8 cellular contexts compared by ENCODE assay signal in the genomic region with DNA sequence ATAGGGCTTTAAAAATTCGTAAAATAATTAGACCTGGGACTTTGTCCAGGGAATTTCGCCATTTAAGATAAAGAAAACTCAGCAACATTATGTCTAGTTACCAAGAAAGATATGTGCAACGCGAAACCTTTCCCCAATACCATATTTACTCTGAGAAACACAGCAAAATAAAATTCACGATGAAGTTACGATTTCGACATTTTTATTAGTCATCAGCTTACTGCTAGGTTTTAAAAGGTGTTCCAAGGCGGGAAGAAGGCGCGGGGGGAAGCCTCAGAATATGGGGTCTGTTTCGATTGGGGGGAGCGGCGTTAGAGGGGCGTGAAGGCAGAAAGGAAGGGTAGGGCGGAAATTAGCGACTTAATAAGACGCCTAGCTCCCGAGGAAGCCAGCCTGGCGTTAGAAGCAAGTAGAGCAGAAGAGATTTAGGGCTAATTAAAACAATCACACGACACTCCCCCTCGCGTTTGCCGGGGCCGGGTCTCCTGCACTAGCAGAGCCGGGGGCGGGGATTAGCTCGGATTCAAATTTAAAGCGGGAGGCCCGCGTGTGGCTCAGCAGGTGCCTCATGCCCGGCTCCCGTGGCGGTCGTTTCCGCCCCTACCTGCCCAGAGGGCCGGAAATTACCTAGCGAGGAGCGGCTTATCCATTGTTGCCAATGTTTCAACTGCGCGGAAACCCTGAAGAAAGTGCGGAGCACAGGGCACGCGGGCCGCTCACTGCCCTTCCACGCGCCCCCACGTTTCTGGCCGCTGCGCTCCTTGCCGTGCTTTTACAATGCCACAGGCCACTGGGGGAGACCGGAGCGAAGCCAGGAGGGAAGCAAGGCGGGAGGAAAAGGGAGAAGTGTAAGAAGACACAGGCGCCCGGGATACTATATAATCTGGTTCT. TPM values are rescaled to one million over a fixed set of nuclear protein-coding genes. Genes with fewer than 3 reads are reported as not detected.
DNase-seq lines count a peak whose midpoint lies in the region; ATAC-seq, FAIRE-seq and TF ChIP-seq lines count a peak whose summit lies in the region.

No MANE protein-coding gene starts in this region.

- H3K36me3 ChIP-seq in SK-N-SH (replicated peaks in 1 of 2; ENCODE audit: control insufficient read depth in 1 of 2, insufficient read depth in 2 of 2, low read length in 1 of 2) (no peaks in the 10 kb centered on the region), pancreas (no peaks in the 10 kb centered on the region), thyroid gland (no peaks in the 10 kb centered on the region)

- no peaks in the 10 kb centered on the region for H3K9me3 ChIP-seq in SK-N-SH
- H3K9me3 ChIP-seq in pancreas = no peaks in the 10 kb centered on the region
- H3K9me3 ChIP-seq in thyroid gland = no peaks in the 10 kb centered on the region

- H3K4me3 ChIP-seq in GM12864 (ENCODE audit: low read depth, low read length) (peak overlapping the region; percentile 71), SK-N-SH (ENCODE audit: low read depth in 2 of 2, low read length in 1 of 2) (peak overlapping the region; percentile 73 to 100), pancreas (peak overlapping the region; percentile 62 to 93 (median 73)), thyroid gland (replicated peaks in 1 of 3) (peak overlapping the region; percentile 42 to 63 (median 53))

- no peaks in the 10 kb centered on the region for H3K27me3 ChIP-seq in SK-N-SH (ENCODE audit: insufficient read depth)
- no peaks in the 10 kb centered on the region for H3K27me3 ChIP-seq in pancreas
- no peaks in the 10 kb centered on the region for H3K27me3 ChIP-seq in thyroid gland

- POLR2A ChIA-PET in SK-N-SH (lab: Yijun Ruan, JAX) = interaction anchor here (0.6 to 1.5 kb wide), 2 partner anchors 20 to 381 kb away, joined by 3 to 4 read pairs; partner anchors contain the start of gene POGK

- 1% methylated on average over 55 of the region's 55 CpGs for WGBS in SK-N-SH (ENCODE audit: low lambda C conversion rate)
- WGBS in pancreas, 2 donors = 0 to 1% methylated on average over 55 of the region's 55 CpGs
- 1% methylated on average over 31 to 54 of the region's 55 CpGs for WGBS in thyroid gland, 2 donors

- peak overlapping the region; percentile 76 for H3K9ac ChIP-seq in SK-N-SH

- peaks cover 6 to 11% of the 10 kb centered on the region in 2 donors for H3K36me3 Mint-ChIP-seq in activated naive CD4-positive, alpha-beta T cell treated with anti-CD3 and anti-CD28 coated beads, Interleukin-2, amount 50 U/mL, for 72 hours

- DNase-seq in GM12864 (ENCODE audit: low read depth) (peak; percentile 75), NCI-H1092 treated with DMSO at 0.1 percent for 48 hours (lab: John Stamatoyannopoulos, UW) (peak; percentile 94), SK-N-SH (peak; percentile 73), Right ventricle myocardium inferior (ENCODE audit: missing footprints) (peak; percentile 92), pancreas (peak; percentile 85 to 93 (median 86)), thyroid gland (peak; percentile 88 to 91)
- DNase-seq in activated naive CD4-positive, alpha-beta T cell treated with anti-CD3 and anti-CD28 coated beads, Interleukin-2, amount 50 U/mL, for 72 hours (ENCODE audit: low spot score in 2 of 2) = peak; percentile 83 to 88

- peak; percentile 15 for TF ChIP-seq CTCF in GM12864 (IDR thresholded peaks at IDR 0.05; ENCODE audit: low read depth, low read length, missing control alignments)
- TF ChIP-seq CTCF in SK-N-SH (IDR thresholded peaks at IDR 0.05) = no peak; the same call in 1 of the 2 replicates
- TF ChIP-seq CTCF in pancreas (IDR thresholded peaks at IDR 0.05) = no peak
- peak in 1 of 6 experiments; percentile 22 for TF ChIP-seq CTCF in thyroid gland (IDR thresholded peaks at IDR 0.05)

- H3K27ac ChIP-seq in SK-N-SH (ENCODE audit: low read depth in 2 of 2, low read length in 1 of 2) (peak overlapping the region; percentile 56 to 84), pancreas (peak overlapping the region; percentile 74 to 92 (median 80)), thyroid gland (peak overlapping the region; percentile 52 to 67 (median 64))

- no peaks in the 10 kb centered on the region for H4K20me1 ChIP-seq in SK-N-SH (ENCODE audit: insufficient read depth)

- no peak for FAIRE-seq in pancreas (lab: Jason Lieb, UNC)

- no peak for TF ChIP-seq RAD21 in SK-N-SH (IDR thresholded peaks at IDR 0.05; ENCODE audit: low read length)

- peak overlapping the region; percentile 96 for H3K4me2 ChIP-seq in SK-N-SH

- no peak for TF ChIP-seq EP300 in SK-N-SH (IDR thresholded peaks at IDR 0.05; ENCODE audit: borderline replicate concordance in 1 of 2, low read depth in 1 of 2, low read length in 1 of 2)

- peak in 1 of 2 donors; percentile 34 for TF ChIP-seq POLR2A in thyroid gland (IDR thresholded peaks at IDR 0.05)

- H2AFZ ChIP-seq in SK-N-SH (ENCODE audit: low read depth) = peak overlapping the region; percentile 99

- no peaks in the 10 kb centered on the region for H3K9me3 Mint-ChIP-seq in activated naive CD4-positive, alpha-beta T cell treated with anti-CD3 and anti-CD28 coated beads, Interleukin-2, amount 50 U/mL, for 72 hours

- no peaks in the 10 kb centered on the region for H3K9me2 ChIP-seq in SK-N-SH

- peaks cover 5% of the 10 kb centered on the region for H3F3A ChIP-seq in SK-N-SH (replicated peaks; ENCODE audit: insufficient read depth)

- peaks cover 4 to 19% of the 10 kb centered on the region in 2 experiments; a peak in 3 of 4 replicates for H3K4me1 ChIP-seq in SK-N-SH (ENCODE audit: control insufficient read depth in 1 of 2, insufficient read depth in 2 of 2, low read depth in 1 of 2, low read length in 1 of 2)
- H3K4me1 ChIP-seq in pancreas = peaks cover 13 to 21% (median 17%) of the 10 kb centered on the region in 3 donors
- H3K4me1 ChIP-seq in thyroid gland = peaks cover 0 to 16% of the 10 kb centered on the region in 2 donors

- peak overlapping the region; percentile 95 to 98 for H3K27ac Mint-ChIP-seq in activated naive CD4-positive, alpha-beta T cell treated with anti-CD3 and anti-CD28 coated beads, Interleukin-2, amount 50 U/mL, for 72 hours

- ATAC-seq in HG02623 (IDR thresholded peaks at IDR 0.05; ENCODE audit: unreplicated experiment) = peak; percentile 26
- peak; percentile 39 to 71 for ATAC-seq in activated naive CD4-positive, alpha-beta T cell treated with anti-CD3 and anti-CD28 coated beads, Interleukin-2, amount 50 U/mL, for 72 hours
- ATAC-seq in Right ventricle myocardium inferior = peak; percentile 55
- ATAC-seq in pancreas = peak; percentile 57 to 75 (median 67)

- CTCF ChIA-PET in SK-N-SH (lab: Yijun Ruan, JAX) = interaction anchor here (0.6 to 3.1 kb wide), 21 partner anchors 11 to 413 kb away, joined by 3 to 36 read pairs (median 4); no protein-coding TSS in a partner anchor

- intact Hi-C loops in Right ventricle myocardium inferior (cut with DNase I) = loop anchor here (1.0 to 10.0 kb wide), 3 partner anchors 154 to 378 kb away; partner anchors contain the start of gene TADA1
- intact Hi-C loops in pancreas (cut with DNase I) = no loop called here
- intact Hi-C loops in thyroid gland (cut with DNase I) = loop anchor here (10.0 kb wide), 1 partner anchor 155 kb away; no protein-coding TSS in a partner anchor

- peaks cover 33% of the 10 kb centered on the region for H3K79me2 ChIP-seq in SK-N-SH (ENCODE audit: insufficient read depth)

TF ChIP-seq in SK-N-SH, 30 proteins besides CTCF, POLR2A, EP300 and RAD21 (continues in another document):
- 0 out of 2 replicates have a peak, but pooled peaks have one; percentile 36 for TF ChIP-seq TAF1 (IDR thresholded peaks at IDR 0.05; ENCODE audit: borderline replicate concordance, low read depth, low read length)
- TF ChIP-seq FOSL2 (IDR thresholded peaks at IDR 0.05; ENCODE audit: borderline replicate concordance, low read depth) = no peak
- TF ChIP-seq, protein P1, sequence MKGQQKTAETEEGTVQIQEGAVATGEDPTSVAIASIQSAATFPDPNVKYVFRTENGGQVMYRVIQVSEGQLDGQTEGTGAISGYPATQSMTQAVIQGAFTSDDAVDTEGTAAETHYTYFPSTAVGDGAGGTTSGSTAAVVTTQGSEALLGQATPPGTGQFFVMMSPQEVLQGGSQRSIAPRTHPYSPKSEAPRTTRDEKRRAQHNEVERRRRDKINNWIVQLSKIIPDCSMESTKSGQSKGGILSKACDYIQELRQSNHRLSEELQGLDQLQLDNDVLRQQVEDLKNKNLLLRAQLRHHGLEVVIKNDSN (IDR thresholded peaks at IDR 0.05; ENCODE audit: borderline replicate concordance, low read depth) = no peak
- TF ChIP-seq MAX (IDR thresholded peaks at IDR 0.05; ENCODE audit: low read depth) = peak; percentile 70

RNA-seq across cellular contexts. Expression of gene POU2F1, which starts 0.8 kb away (rescaled TPM):
- polyA plus RNA-seq in SK-N-SH (2012; rRNA removed) (1.2 and 1.5 TPM in 2 replicates), pancreas (1 to 10 TPM; 1.4 to 3.0 TPM)
- 0.82 and 0.96 TPM in 2 replicates for polyA plus RNA-seq in SK-N-SH (2012; cell fraction: cytosol; rRNA removed)
- 4.1 and 7.3 TPM in 2 replicates for polyA plus RNA-seq in SK-N-SH (2012; cell fraction: nucleus; rRNA removed)
- 10 to 100 TPM; 32.0 to 32.1 TPM for total RNA-seq in activated naive CD4-positive, alpha-beta T cell treated with anti-CD3 and anti-CD28 coated beads, Interleukin-2, amount 50 U/mL, for 72 hours
- total RNA-seq in Right ventricle myocardium inferior (7.5 TPM), pancreas (1 to 10 TPM; 5.5 to 7.3 (median 6.0) TPM), thyroid gland (10 to 100 TPM; 14.0 to 45.5 (median 19.8) TPM)

Comparison
In these comparisons a context has a peak if more than half of its experiments do, and no peak if none do; other contexts are left out.
1. Peak in every context shown above with its lines: DNase-seq, ATAC-seq, H3K4me3 ChIP-seq and H3K27ac ChIP-seq.
2. intact Hi-C loops: an anchor here in Right ventricle myocardium inferior (1.0 to 10.0 kb wide) and thyroid gland (10.0 kb wide); none called in pancreas.